In the genomic region with DNA sequence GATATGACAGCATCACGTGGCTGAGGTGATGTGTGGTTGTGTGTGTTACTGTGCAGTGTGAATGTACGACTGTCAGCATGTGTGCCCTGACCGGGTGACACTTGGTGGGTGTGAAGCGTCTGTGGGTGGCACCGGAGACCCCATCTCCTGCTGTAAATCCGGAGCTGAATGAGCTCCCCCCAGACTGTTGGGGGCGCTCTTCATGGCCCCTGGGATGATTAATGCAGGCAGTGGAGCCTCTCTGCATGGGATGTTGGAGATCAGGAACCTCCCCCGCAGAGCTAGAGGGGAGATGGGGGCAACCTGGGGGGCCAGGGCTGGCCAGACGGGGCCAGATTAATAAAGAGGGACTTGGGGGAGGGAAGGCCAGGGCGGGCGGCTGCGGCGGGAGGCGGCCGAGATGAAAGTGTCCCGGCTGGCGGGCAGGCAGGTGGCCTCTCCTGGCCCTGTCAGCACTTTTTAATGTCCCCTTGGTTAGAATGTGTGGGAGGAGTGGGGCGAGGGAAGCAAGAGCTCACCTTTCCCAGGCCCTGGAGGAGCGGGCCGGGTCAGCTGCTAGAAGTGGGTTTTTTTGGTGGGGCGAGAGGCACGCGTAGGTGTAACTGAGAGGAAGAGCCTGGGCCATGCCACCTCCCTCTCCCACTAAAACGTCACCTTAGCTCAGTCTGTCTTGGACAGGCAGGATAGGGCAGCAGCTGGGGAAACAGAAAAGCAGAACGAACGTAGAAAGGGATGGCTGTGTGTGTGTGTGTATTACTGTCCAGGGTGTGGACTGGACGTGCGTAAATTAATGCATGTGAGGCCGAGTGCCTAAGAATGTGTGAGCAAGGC, we compare ENCODE assay signal across 13 cellular contexts. TPM values are rescaled to one million over a fixed set of nuclear protein-coding genes. Genes with fewer than 3 reads are reported as not detected.
DNase-seq lines count a peak whose midpoint lies in the region; ATAC-seq and TF ChIP-seq lines count a peak whose summit lies in the region.
"Had no signal": no experiment of that assay in that cellular context is flagged by ENCODE, and none has a peak within 500 bp of the region (broad histone marks: within the 10 kb centered on the region; RNA-seq: fewer than 3 reads in every experiment).

No MANE protein-coding gene starts in this region.

- no peak overlapping the region for H3K4me2 ChIP-seq in parathyroid adenoma (ENCODE audit: low read length)

- TF ChIP-seq CTCF in glutamatergic neuron (IDR thresholded peaks at IDR 0.05; ENCODE audit: partially characterized antibody, unreplicated experiment) (peak; percentile 18), parathyroid adenoma (IDR thresholded peaks at IDR 0.05) (no peak)

- no peaks in the 10 kb centered on the region for H3K36me3 Mint-ChIP-seq in glutamatergic neuron (ENCODE audit: unreplicated experiment)

- H3K36me3 ChIP-seq in NT2/D1 (ENCODE audit: insufficient read depth, insufficient read length, low read length) (no peaks in the 10 kb centered on the region), parathyroid adenoma (ENCODE audit: control insufficient read depth, insufficient read depth, low read length) (no peaks in the 10 kb centered on the region)

- H3K27me3 Mint-ChIP-seq in glutamatergic neuron (ENCODE audit: unreplicated experiment) = peaks cover 10% of the 10 kb centered on the region

- peaks cover 4% of the 10 kb centered on the region for H3K9me3 Mint-ChIP-seq in glutamatergic neuron (ENCODE audit: unreplicated experiment)
- H3K9me3 Mint-ChIP-seq: activated naive CD8-positive, alpha-beta T cell treated with anti-CD3 and anti-CD28 coated beads, Interleukin-2, amount 50 U/mL, for 24 hours had no signal

- peaks cover 11% of the 10 kb centered on the region for H3K27me3 ChIP-seq in NT2/D1 (ENCODE audit: insufficient read depth, insufficient read length)
- H3K27me3 ChIP-seq in parathyroid adenoma (ENCODE audit: control insufficient read depth, insufficient read depth, low read length) = no peaks in the 10 kb centered on the region

- peak; percentile 1 to 38 for DNase-seq in NCI-H524 (lab: John Stamatoyannopoulos, UW)
- no peak for DNase-seq in NCI-H524 treated with DMSO at 0.1 percent for 48 hours (lab: John Stamatoyannopoulos, UW)
- DNase-seq in NT2/D1 (ENCODE audit: low read depth, low spot score) = no peak
- DNase-seq in glutamatergic neuron = peak; percentile 40
- no peak for DNase-seq in SKM-1 treated with dmso at 0.1 percent for 144 hours (lab: John Stamatoyannopoulos, UW; ENCODE audit: unreplicated experiment)
- DNase-seq in NCI-H1417 (lab: John Stamatoyannopoulos, UW) = no peak
- DNase-seq: activated naive CD8-positive, alpha-beta T cell treated with anti-CD3 and anti-CD28 coated beads, Interleukin-2, amount 50 U/mL, for 24 hours; EL; left ventricle myocardium superior; NCI-H1930; right cardiac atrium had no signal

- H3K79me2 ChIP-seq in parathyroid adenoma = no peaks in the 10 kb centered on the region

- H3K9ac ChIP-seq in NT2/D1 (ENCODE audit: insufficient read length, low read depth) (peak overlapping the region; percentile 81), parathyroid adenoma (no peak overlapping the region)

- H3K27ac ChIP-seq in parathyroid adenoma = no peak overlapping the region

- H3K4me1 Mint-ChIP-seq in glutamatergic neuron (ENCODE audit: low read depth, unreplicated experiment) = no peaks in the 10 kb centered on the region
- H3K4me1 Mint-ChIP-seq: activated naive CD8-positive, alpha-beta T cell treated with anti-CD3 and anti-CD28 coated beads, Interleukin-2, amount 50 U/mL, for 24 hours had no signal

- ATAC-seq in GM21723 (IDR thresholded peaks at IDR 0.05; ENCODE audit: unreplicated experiment) = no peak
- ATAC-seq: activated naive CD8-positive, alpha-beta T cell treated with anti-CD3 and anti-CD28 coated beads, Interleukin-2, amount 50 U/mL, for 24 hours; left ventricle myocardium superior; right cardiac atrium had no signal

- H3K4me3 ChIP-seq in NT2/D1 (ENCODE audit: insufficient read length, low read depth) (peak overlapping the region; percentile 73), parathyroid adenoma (ENCODE audit: low read depth, low read length) (no peak overlapping the region)

- H3K4me3 Mint-ChIP-seq in glutamatergic neuron (ENCODE audit: unreplicated experiment) = no peak overlapping the region
- H3K4me3 Mint-ChIP-seq: activated naive CD8-positive, alpha-beta T cell treated with anti-CD3 and anti-CD28 coated beads, Interleukin-2, amount 50 U/mL, for 24 hours had no signal

- no peak overlapping the region for H3K27ac Mint-ChIP-seq in glutamatergic neuron (ENCODE audit: unreplicated experiment)
- H3K27ac Mint-ChIP-seq: activated naive CD8-positive, alpha-beta T cell treated with anti-CD3 and anti-CD28 coated beads, Interleukin-2, amount 50 U/mL, for 24 hours had no signal

- peak overlapping the region; percentile 67 for H2AFZ ChIP-seq in parathyroid adenoma

- peaks cover 6% of the 10 kb centered on the region for H3K4me1 ChIP-seq in NT2/D1 (ENCODE audit: insufficient read depth, insufficient read length)
- H3K4me1 ChIP-seq in parathyroid adenoma = no peaks in the 10 kb centered on the region

- H3K9me3 ChIP-seq in NT2/D1 (ENCODE audit: insufficient read depth, low read length) = no peaks in the 10 kb centered on the region
- H3K9me3 ChIP-seq in parathyroid adenoma (ENCODE audit: control insufficient read depth, low read length) = no peaks in the 10 kb centered on the region

RNA-seq across cellular contexts. Expression of a gene that starts 34.2 kb away (rescaled TPM):
- total RNA-seq in glutamatergic neuron (ENCODE audit: unreplicated experiment) = 49.6 TPM

RNA-seq across cellular contexts. Expression of a gene that starts 40.2 kb away (rescaled TPM):
- total RNA-seq in glutamatergic neuron (ENCODE audit: unreplicated experiment) = 284 TPM

RNA-seq across cellular contexts. Expression of a gene that starts 50.2 kb away (rescaled TPM):
- total RNA-seq in glutamatergic neuron (ENCODE audit: unreplicated experiment) = 22.3 TPM

Comparison
In these comparisons a context has a peak if more than half of its experiments do, and no peak if none do; other contexts are left out.
1. DNase-seq: peak in NCI-H524 (2 of 2) and glutamatergic neuron (single experiment); none in NCI-H524 treated with DMSO at 0.1 percent for 48 hours (single experiment), NT2/D1 (single experiment), SKM-1 treated with dmso at 0.1 percent for 144 hours (single experiment) and NCI-H1417 (0 of 3).